ENCODE assay signal across 27 cellular contexts in genomic region chr10:132983250-132984007, GRCh38. TPM values are rescaled to one million over a fixed set of nuclear protein-coding genes. Genes with fewer than 3 reads are reported as not detected.
"Had no signal": no experiment of that assay in that cellular context is flagged by ENCODE, and none has a peak within 500 bp of the region (broad histone marks: within the 10 kb centered on the region; RNA-seq: fewer than 3 reads in every experiment).

No MANE protein-coding gene starts in this region.

- H3K4me2 ChIP-seq: hepatocyte, smooth muscle cell had no signal

- H3K36me3 Mint-ChIP-seq: naive thymus-derived CD8-positive, alpha-beta T cell; stimulated activated effector memory CD8-positive, alpha-beta T cell treated with anti-CD3 and anti-CD28 coated beads, Interleukin-12 subunit alpha, Interleukin-12 subunit beta, amount 100 ng/mL, for 72 hours had no signal

- H3K27ac Mint-ChIP-seq: naive thymus-derived CD8-positive, alpha-beta T cell; nephron progenitor cell; progenitor cell of endocrine pancreas; stimulated activated effector memory CD8-positive, alpha-beta T cell treated with anti-CD3 and anti-CD28 coated beads, Interleukin-12 subunit alpha, Interleukin-12 subunit beta, amount 100 ng/mL, for 72 hours had no signal

- H2AFZ ChIP-seq: hepatocyte had no signal

- H3K4me1 ChIP-seq: esophagus squamous epithelium, pancreas, right lobe of liver, thyroid gland had no signal

- H3K27me3 Mint-ChIP-seq: central memory CD8-positive, alpha-beta T cell had no signal

- H3K36me3 ChIP-seq: cardiac muscle cell, esophagus squamous epithelium, neutrophil, pancreas, right lobe of liver, stomach, thyroid gland had no signal

- H3K9me3 ChIP-seq: esophagus squamous epithelium, neutrophil, pancreas, right lobe of liver, stomach, thyroid gland had no signal

- H3K4me3 Mint-ChIP-seq: central memory CD8-positive, alpha-beta T cell; naive thymus-derived CD8-positive, alpha-beta T cell; nephron progenitor cell; stimulated activated effector memory CD8-positive, alpha-beta T cell treated with anti-CD3 and anti-CD28 coated beads, Interleukin-12 subunit alpha, Interleukin-12 subunit beta, amount 100 ng/mL, for 72 hours had no signal

- H3K4me3 ChIP-seq: cardiac muscle cell, coronary artery, esophagus squamous epithelium, hepatocyte, pancreas, right lobe of liver, smooth muscle cell, stomach, thyroid gland had no signal

- ATAC-seq: left colon; naive thymus-derived CD8-positive, alpha-beta T cell; right lobe of liver; stimulated activated effector memory CD8-positive, alpha-beta T cell treated with anti-CD3 and anti-CD28 coated beads, Interleukin-12 subunit alpha, Interleukin-12 subunit beta, amount 100 ng/mL, for 72 hours had no signal

- DNase-seq: dermis blood vessel endothelial cell; effector memory CD4-positive, alpha-beta T cell; esophagus squamous epithelium; left colon; mammary epithelial cell; mesendoderm; midbrain; nephron progenitor cell; stimulated activated CD4-positive, alpha-beta T cell treated with anti-CD3 and anti-CD28 coated beads, Interleukin-2, amount 100 ng/mL, for 24 hours; stimulated activated CD4-positive, alpha-beta T cell treated with anti-CD3 and anti-CD28 coated beads, Interleukin-4, amount 100 ng/mL, for 24 hours; stimulated activated naive CD4-positive, alpha-beta T cell treated with Interleukin-2 at 50 U/mL for 16 hours; stomach; thyroid gland; trophoblast cell had no signal

- H3K27me3 ChIP-seq: pancreas, right lobe of liver, thyroid gland had no signal

- H3K27ac ChIP-seq: cardiac muscle cell, coronary artery, esophagus squamous epithelium, hepatocyte, neutrophil, pancreas, right lobe of liver, thyroid gland had no signal

- H3K9me3 Mint-ChIP-seq: central memory CD8-positive, alpha-beta T cell; naive thymus-derived CD8-positive, alpha-beta T cell; nephron progenitor cell; stimulated activated effector memory CD8-positive, alpha-beta T cell treated with anti-CD3 and anti-CD28 coated beads, Interleukin-12 subunit alpha, Interleukin-12 subunit beta, amount 100 ng/mL, for 72 hours had no signal

- H3K4me1 Mint-ChIP-seq: central memory CD8-positive, alpha-beta T cell; naive thymus-derived CD8-positive, alpha-beta T cell; stimulated activated effector memory CD8-positive, alpha-beta T cell treated with anti-CD3 and anti-CD28 coated beads, Interleukin-12 subunit alpha, Interleukin-12 subunit beta, amount 100 ng/mL, for 72 hours had no signal

- H3K79me2 ChIP-seq: hepatocyte had no signal

RNA-seq across cellular contexts. Expression of gene CFAP46, which starts 41.1 kb away (rescaled TPM):
- total RNA-seq: myocyte; naive thymus-derived CD8-positive, alpha-beta T cell; subcutaneous adipose tissue had no signal
- polyA plus RNA-seq: mammary epithelial cell; naive thymus-derived CD8-positive, alpha-beta T cell had no signal
